17 cellular contexts compared by ENCODE assay signal in the genomic region with DNA sequence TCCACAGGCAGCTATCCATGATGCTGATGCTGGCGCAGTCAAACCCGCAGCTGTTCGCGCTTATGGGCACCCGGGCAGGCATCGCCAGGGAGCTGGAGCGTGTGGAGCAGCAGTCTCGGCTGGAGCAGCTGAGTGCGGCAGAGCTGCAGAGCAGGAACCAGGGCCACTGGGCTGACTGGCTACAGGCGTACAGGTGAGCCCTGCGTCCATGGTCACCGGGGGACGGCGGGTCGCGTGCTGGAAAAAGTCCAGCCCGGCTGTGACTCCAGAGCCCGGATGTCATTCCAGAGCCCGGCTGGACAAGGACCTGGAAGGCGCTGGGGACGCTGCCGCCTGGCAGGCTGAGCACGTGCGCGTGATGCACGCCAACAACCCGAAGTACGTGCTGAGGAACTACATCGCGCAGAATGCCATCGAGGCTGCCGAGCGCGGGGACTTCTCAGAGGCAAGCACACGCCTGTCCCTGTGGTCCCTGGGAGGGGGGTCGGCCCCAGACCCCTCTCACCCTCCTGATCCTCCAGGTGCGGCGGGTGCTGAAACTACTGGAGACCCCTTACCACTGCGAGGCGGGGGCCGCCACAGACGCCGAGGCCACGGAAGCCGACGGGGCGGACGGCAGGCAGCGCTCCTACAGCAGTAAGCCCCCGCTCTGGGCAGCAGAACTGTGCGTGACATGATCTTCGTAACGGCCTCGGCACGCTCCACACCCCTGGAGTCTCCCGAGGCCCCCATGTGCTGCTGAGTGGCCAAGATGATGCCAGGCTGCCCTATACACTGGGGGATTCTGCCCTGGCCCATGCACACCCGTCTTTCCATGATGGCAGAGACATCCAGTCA. TPM values are rescaled to one million over a fixed set of nuclear protein-coding genes. Genes with fewer than 3 reads are reported as not detected.
DNase-seq lines count a peak whose midpoint lies in the region; ATAC-seq and TF ChIP-seq lines count a peak whose summit lies in the region.
"Had no signal": no experiment of that assay in that cellular context is flagged by ENCODE, and none has a peak within 500 bp of the region (broad histone marks: within the 10 kb centered on the region; RNA-seq: fewer than 3 reads in every experiment).

No MANE protein-coding gene starts in this region.

- peak overlapping the region in 2 of 11 experiments; percentile 31 to 33; a peak in 1 of 22 replicates for H3K9ac ChIP-seq in BLaER1 treated with 17β-estradiol and CSF1 and Interleukin-3, amounts not matched to agents 10 nM and 100 nM

- no peak for TF ChIP-seq POLR2A in right lobe of liver (IDR thresholded peaks at IDR 0.05)

- H3K9me3 ChIP-seq in BLaER1 treated with 17β-estradiol and CSF1 and Interleukin-3, amounts not matched to agents 10 nM and 100 nM (replicated peaks in 1 of 11), result no peaks in the 10 kb centered on the region
- no peaks in the 10 kb centered on the region for H3K9me3 ChIP-seq in T-helper 17 cell (ENCODE audit: control insufficient read depth, low read length, poor library complexity, severe bottlenecking)
- no peaks in the 10 kb centered on the region for H3K9me3 ChIP-seq in right lobe of liver
- H3K9me3 ChIP-seq: BE2C had no signal

- H3K4me3 Mint-ChIP-seq in T-helper 17 cell, result no peak overlapping the region

- 0 out of 22 replicates have a peak, but pooled peaks cover 0 to 5% (median 0%) of the 10 kb centered on the region in 11 experiments for H3K27me3 ChIP-seq in BLaER1 treated with 17β-estradiol and CSF1 and Interleukin-3, amounts not matched to agents 10 nM and 100 nM
- no peaks in the 10 kb centered on the region for H3K27me3 ChIP-seq in right lobe of liver
- H3K27me3 ChIP-seq: BE2C had no signal

- peak overlapping the region; percentile 37; the same call in 1 of the 2 replicates for H3K27ac ChIP-seq in 22Rv1
- H3K27ac ChIP-seq in BLaER1 treated with 17β-estradiol and CSF1 and Interleukin-3, amounts not matched to agents 10 nM and 100 nM, result no peak overlapping the region
- H3K27ac ChIP-seq in right lobe of liver, result no peak overlapping the region

- H3K36me3 ChIP-seq in BLaER1 treated with 17β-estradiol and CSF1 and Interleukin-3, amounts not matched to agents 10 nM and 100 nM, result peaks cover 88 to 99% (median 91%) of the 10 kb centered on the region in 11 experiments
- H3K36me3 ChIP-seq in right lobe of liver, result peaks cover 6 to 83% (median 31%) of the 10 kb centered on the region in 4 donors

- peak overlapping the region in 8 of 11 experiments; percentile 35 to 77 (median 58); a peak in 16 of 22 replicates for H3K4me2 ChIP-seq in BLaER1 treated with 17β-estradiol and CSF1 and Interleukin-3, amounts not matched to agents 10 nM and 100 nM

- ATAC-seq in T-helper 17 cell, result peak; percentile 4
- ATAC-seq in right lobe of liver, result no peak
- no peak for ATAC-seq in GM18502 (IDR thresholded peaks at IDR 0.05; ENCODE audit: poor library complexity, unreplicated experiment)

- H3K4me1 ChIP-seq in BLaER1 treated with 17β-estradiol and CSF1 and Interleukin-3, amounts not matched to agents 10 nM and 100 nM, result peaks cover 6 to 64% (median 51%) of the 10 kb centered on the region in 10 experiments; a peak in 18 of 20 replicates
- H3K4me1 ChIP-seq in right lobe of liver, result peaks cover 0 to 4% (median 2%) of the 10 kb centered on the region in 4 donors

- H3K4me1 Mint-ChIP-seq in T-helper 17 cell, result peaks cover 13% of the 10 kb centered on the region

- no peak overlapping the region for H3K4me3 ChIP-seq in BLaER1 treated with 17β-estradiol and CSF1 and Interleukin-3, amounts not matched to agents 10 nM and 100 nM
- H3K4me3 ChIP-seq in right lobe of liver, result no peak overlapping the region

- intact Hi-C loops in right lobe of liver (cut with DNase I), result no loop called here

- no peak for DNase-seq in T-helper 17 cell
- DNase-seq in right lobe of liver, result peak in 2 of 3 donors; percentile 35 to 58
- DNase-seq in NCI-H82 treated with DMSO at 0.1 percent for 48 hours (lab: John Stamatoyannopoulos, UW; ENCODE audit: unreplicated experiment), result no peak
- DNase-seq in iPS-NIHi11 (ENCODE audit: low spot score), result no peak
- DNase-seq: BE2C, DMS 273 treated with DMSO at 0.1 percent for 48 hours, GDM1, IMR-90, Kasumi-1, MV-4-11, NCI-H1417, NCI-H1930, NCI-H526 treated with DMSO at 0.1 percent for 48 hours, SIG-M5 had no signal

- TF ChIP-seq CTCF in 22Rv1 (IDR thresholded peaks at IDR 0.05) (no peak), right lobe of liver (IDR thresholded peaks at IDR 0.05) (no peak)

- peaks cover 4% of the 10 kb centered on the region for H3K36me3 Mint-ChIP-seq in T-helper 17 cell (ENCODE audit: low read depth)

- peaks cover 95 to 100% (median 99%) of the 10 kb centered on the region in 11 experiments for H4K20me1 ChIP-seq in BLaER1 treated with 17β-estradiol and CSF1 and Interleukin-3, amounts not matched to agents 10 nM and 100 nM

- no peaks in the 10 kb centered on the region for H3K27me3 Mint-ChIP-seq in T-helper 17 cell

- H3K27ac Mint-ChIP-seq in T-helper 17 cell, result no peak overlapping the region

- WGBS in right lobe of liver (ENCODE audit: insufficient coverage, low coverage, low lambda C conversion rate, missing lambda C conversion rate), result 89% methylated on average over 10 of the region's 57 CpGs

RNA-seq across cellular contexts. Expression of gene SELENOO, which starts 16.1 kb away (rescaled TPM):
- total RNA-seq in T-helper 17 cell (10 to 100 TPM; 27.4 to 29.5 TPM), right lobe of liver (10 to 100 TPM; 51.1 to 67.8 (median 59.2) TPM)

RNA-seq across cellular contexts. Expression of gene TUBGCP6, which starts 27.9 kb away (rescaled TPM):
- total RNA-seq in T-helper 17 cell (100 to 1,000 TPM; 110 to 122 TPM), right lobe of liver (10 to 100 TPM; 10.4 to 22.6 (median 14.6) TPM)

RNA-seq across cellular contexts. Expression of gene TRABD, which starts 31.2 kb away (rescaled TPM):
- total RNA-seq in T-helper 17 cell, result 100 to 1,000 TPM; 141 to 158 TPM
- total RNA-seq in right lobe of liver, result 10 to 100 TPM; 18.9 to 30.2 (median 22.8) TPM

RNA-seq across cellular contexts. Expression of gene HDAC10, which starts 34.2 kb away (rescaled TPM):
- total RNA-seq in T-helper 17 cell, result 100 to 1,000 TPM in 1 of 2 donors, 10 to 100 TPM in 1; 95.5 to 105 TPM
- total RNA-seq in right lobe of liver, result 10 to 100 TPM; 19.6 to 30.5 (median 23.0) TPM

RNA-seq across cellular contexts. Expression of gene MAPK12, which starts 44.6 kb away (rescaled TPM):
- total RNA-seq in T-helper 17 cell, result 1 to 10 TPM; 1.7 to 1.9 TPM
- 1 to 10 TPM; 2.1 to 7.6 (median 3.6) TPM for total RNA-seq in right lobe of liver

Comparison
In these comparisons a context has a peak if more than half of its experiments do, and no peak if none do; other contexts are left out.
1. DNase-seq: peak in right lobe of liver (2 of 3); none in T-helper 17 cell (0 of 3), NCI-H82 treated with DMSO at 0.1 percent for 48 hours (single experiment) and iPS-NIHi11 (single experiment).
2. RNA of gene TUBGCP6, which starts 27.9 kb away (total RNA-seq): 110 to 122 TPM in T-helper 17 cell; 10.4 to 22.6 TPM in right lobe of liver; every median in the first group is over 4 times any median in the second.
3. RNA of gene TRABD, which starts 31.2 kb away (total RNA-seq): 141 to 158 TPM in T-helper 17 cell; 18.9 to 30.2 TPM in right lobe of liver; every median in the first group is over 4 times any median in the second.